ENCODE assay signal across 31 cellular contexts in genomic region chr2:66519264-66519843, GRCh38.
"Had no signal": no experiment of that assay in that cellular context is flagged by ENCODE, and none has a peak within 500 bp of the region (broad histone marks: within the 10 kb centered on the region; RNA-seq: fewer than 3 reads in every experiment).

No MANE protein-coding gene starts in this region.

- H3K4me1 ChIP-seq: SJCRH30 had no signal

- H3K4me3 ChIP-seq: MG63, SJCRH30 had no signal

- H3K36me3 Mint-ChIP-seq: activated naive CD8-positive, alpha-beta T cell treated with anti-CD3 and anti-CD28 coated beads for 36 hours had no signal

- ATAC-seq: activated CD8-positive, alpha-beta T cell treated with anti-CD3 and anti-CD28 coated beads for 36 hours; activated T-cell treated with anti-CD3 and anti-CD28 coated beads, Interleukin-2, amount 50 U/mL, for 72 hours; activated T-helper 17 cell treated with anti-CD3 and anti-CD28 coated beads, Interleukin-2, amount 50 U/mL, for 72 hours had no signal

- H3K27me3 ChIP-seq: MG63, SJCRH30 had no signal

- FAIRE-seq: TTC549 had no signal

- H3K4me1 Mint-ChIP-seq: activated CD4-positive, alpha-beta T cell treated with anti-CD3 and anti-CD28 coated beads, Interleukin-2, amount 10 ng/mL, durations not matched to agents 24 days and 14 days; activated naive CD8-positive, alpha-beta T cell treated with anti-CD3 and anti-CD28 coated beads for 36 hours; activated T-helper 17 cell treated with anti-CD3 and anti-CD28 coated beads, Interleukin-2, amount 50 U/mL, for 72 hours had no signal

- H3K36me3 ChIP-seq: brain microvascular endothelial cell, MG63, SJCRH30 had no signal

- H3K27ac ChIP-seq: brain microvascular endothelial cell, SJCRH30 had no signal

- H3K9me3 Mint-ChIP-seq: activated CD4-positive, alpha-beta T cell treated with anti-CD3 and anti-CD28 coated beads, Interleukin-2, amount 10 ng/mL, durations not matched to agents 24 days and 14 days; activated CD8-positive, alpha-beta T cell treated with anti-CD3 and anti-CD28 coated beads for 36 hours; activated naive CD8-positive, alpha-beta T cell treated with anti-CD3 and anti-CD28 coated beads for 36 hours; T-helper 1 cell treated with Interleukin-12 subunit alpha and Interleukin-12 subunit beta and Interleukin-4 antibody, amounts not matched to agents 30 μg/mL and 1 μg/mL, for 36 hours; T-helper 2 cell treated with Interferon-gamma antibody and Interleukin-4, amounts not matched to agents 5 μg/mL and 100 μg/mL, for 36 hours had no signal

- H3K27ac Mint-ChIP-seq: activated CD4-positive, alpha-beta T cell treated with anti-CD3 and anti-CD28 coated beads, Interleukin-2, amount 10 ng/mL, durations not matched to agents 24 days and 14 days; activated CD8-positive, alpha-beta T cell treated with anti-CD3 and anti-CD28 coated beads for 36 hours; activated naive CD8-positive, alpha-beta T cell treated with anti-CD3 and anti-CD28 coated beads for 36 hours; activated T-cell treated with anti-CD3 and anti-CD28 coated beads, Interleukin-2, amount 50 U/mL, for 72 hours; activated T-helper 17 cell treated with anti-CD3 and anti-CD28 coated beads, Interleukin-2, amount 50 U/mL, for 72 hours; T-helper 1 cell treated with Interleukin-12 subunit alpha and Interleukin-12 subunit beta and Interleukin-4 antibody, amounts not matched to agents 30 μg/mL and 1 μg/mL, for 36 hours; T-helper 2 cell treated with Interferon-gamma antibody and Interleukin-4, amounts not matched to agents 5 μg/mL and 100 μg/mL, for 36 hours had no signal

- H3K9ac ChIP-seq: SK-N-SH had no signal

- DNase-seq: activated CD4-positive, alpha-beta T cell treated with anti-CD3 and anti-CD28 coated beads, Interleukin-2, amount 10 ng/mL, durations not matched to agents 24 days and 14 days; activated CD4-positive, alpha-beta T cell treated with anti-CD3 and anti-CD28 coated beads, Interleukin-2, amount 50 U/mL, for 4 hours; activated CD8-positive, alpha-beta T cell treated with anti-CD3 and anti-CD28 coated beads for 36 hours; activated effector memory CD4-positive, alpha-beta T cell treated with anti-CD3 and anti-CD28 coated beads, Interleukin-2, amount 50 U/mL, for 16 hours; activated naive CD4-positive, alpha-beta T cell; activated naive CD4-positive, alpha-beta T cell treated with anti-CD3 and anti-CD28 coated beads, Interleukin-2, amount 50 U/mL, for 16 hours; activated naive CD8-positive, alpha-beta T cell treated with anti-CD3 and anti-CD28 coated beads for 36 hours; activated T-cell treated with anti-CD3 and anti-CD28 coated beads, Interleukin-2, amount 50 U/mL, for 1 hour; activated T-cell treated with anti-CD3 and anti-CD28 coated beads, Interleukin-2, amount 50 U/mL, for 72 hours; amniotic stem cell; aorta; brain microvascular endothelial cell; central memory CD4-positive, alpha-beta T cell; Kasumi-1; KG1; MG63; NCI-H1048; NCI-H1436 treated with DMSO at 0.1 percent for 48 hours; NCI-H1694 treated with DMSO at 0.1 percent for 48 hours; NCI-H2029; NCI-H345; NCI-H524 treated with DMSO at 0.1 percent for 48 hours; NK-92 treated with Interleukin-12 subunit alpha and Interleukin-12 subunit beta, amount 100 ng/mL, for 24 hours; OCI-M1; SHP77; SJCRH30; SK-N-SH had no signal

- H3K4me2 ChIP-seq: SK-N-SH had no signal

- H3K27me3 Mint-ChIP-seq: activated CD4-positive, alpha-beta T cell treated with anti-CD3 and anti-CD28 coated beads, Interleukin-2, amount 10 ng/mL, durations not matched to agents 24 days and 14 days; activated naive CD8-positive, alpha-beta T cell treated with anti-CD3 and anti-CD28 coated beads for 36 hours had no signal

- H3K9me3 ChIP-seq: MG63, SJCRH30, SK-N-SH had no signal

- H3K4me3 Mint-ChIP-seq: activated CD4-positive, alpha-beta T cell treated with anti-CD3 and anti-CD28 coated beads, Interleukin-2, amount 10 ng/mL, durations not matched to agents 24 days and 14 days; activated CD8-positive, alpha-beta T cell treated with anti-CD3 and anti-CD28 coated beads for 36 hours; activated naive CD8-positive, alpha-beta T cell treated with anti-CD3 and anti-CD28 coated beads for 36 hours; activated T-cell treated with anti-CD3 and anti-CD28 coated beads, Interleukin-2, amount 50 U/mL, for 72 hours; activated T-helper 17 cell treated with anti-CD3 and anti-CD28 coated beads, Interleukin-2, amount 50 U/mL, for 72 hours; T-helper 1 cell treated with Interleukin-12 subunit alpha and Interleukin-12 subunit beta and Interleukin-4 antibody, amounts not matched to agents 30 μg/mL and 1 μg/mL, for 36 hours; T-helper 2 cell treated with Interferon-gamma antibody and Interleukin-4, amounts not matched to agents 5 μg/mL and 100 μg/mL, for 36 hours had no signal
